In the genomic region with DNA sequence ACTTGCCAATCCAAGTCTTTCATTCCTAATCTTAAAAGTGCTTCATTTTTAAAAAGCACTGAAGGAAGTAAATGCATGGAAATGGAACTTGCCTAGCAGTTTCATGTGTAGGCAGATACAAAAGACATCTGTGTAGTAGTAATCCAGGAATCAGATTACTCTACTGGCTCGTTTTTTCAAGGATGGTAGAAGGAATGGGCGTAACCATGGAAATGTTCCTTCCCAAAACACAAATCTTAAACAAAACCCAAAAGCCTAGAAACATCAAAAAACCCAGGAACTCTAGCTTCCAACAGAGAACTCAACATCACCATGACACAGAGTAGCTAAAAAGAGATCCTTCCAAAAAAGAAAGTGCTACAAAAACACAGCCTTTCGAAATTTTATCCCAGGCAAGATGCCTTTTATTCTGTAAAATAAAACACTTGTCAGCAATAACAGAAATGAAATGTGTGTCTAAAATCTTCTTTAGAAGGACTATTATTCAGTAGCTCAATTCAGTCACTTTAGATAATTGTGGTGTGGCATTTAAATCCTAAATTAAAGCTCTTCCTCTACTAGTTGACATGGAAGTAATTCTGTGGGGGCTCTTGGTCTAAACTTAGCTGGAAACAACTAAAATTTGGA, we compare ENCODE assay signal across 13 cellular contexts.
DNase-seq lines count a peak whose midpoint lies in the region; ATAC-seq and TF ChIP-seq lines count a peak whose summit lies in the region.
"Had no signal": no experiment of that assay in that cellular context is flagged by ENCODE, and none has a peak within 500 bp of the region (broad histone marks: within the 10 kb centered on the region; RNA-seq: fewer than 3 reads in every experiment).

No MANE protein-coding gene starts in this region.

- peak overlapping the region; percentile 3 for H3K27ac ChIP-seq in A673 (ENCODE audit: low read depth, low read length, poor library complexity, severe bottlenecking)
- H3K27ac ChIP-seq in HUES64 (ENCODE audit: low read depth, low read length) = peak overlapping the region; percentile 65; the same call in 1 of the 2 replicates
- peak overlapping the region; percentile 74 for H3K27ac ChIP-seq in ectodermal cell (ENCODE audit: insufficient read depth, low read depth, low read length, poor library complexity, severe bottlenecking)
- no peak overlapping the region for H3K27ac ChIP-seq in prostate gland
- H3K27ac ChIP-seq: cardiac muscle cell, pancreas had no signal

- ATAC-seq in natural killer cell treated with Interleukin-12 subunit alpha and Interleukin-12 subunit beta and Interleukin-15 and Interleukin-18, amount 100 ng/mL, for 72 hours = no peak

- POLR2A ChIA-PET in A673 (lab: Charles Lee; ENCODE audit: low non-redundant PET) = interaction anchor here (0.5 kb wide), 1 partner anchor 11 kb away, joined by 16 read pairs; no protein-coding TSS in a partner anchor

- no peaks in the 10 kb centered on the region for H3K36me3 Mint-ChIP-seq in mesothelial cell of epicardium
- no peaks in the 10 kb centered on the region for H3K36me3 Mint-ChIP-seq in natural killer cell treated with Interleukin-12 subunit alpha and Interleukin-12 subunit beta and Interleukin-15 and Interleukin-18, amount 100 ng/mL, for 72 hours
- H3K36me3 Mint-ChIP-seq: CD4-positive, CD25-positive, alpha-beta regulatory T cell had no signal

- H3K9me3 Mint-ChIP-seq in mesothelial cell of epicardium = no peaks in the 10 kb centered on the region
- no peaks in the 10 kb centered on the region for H3K9me3 Mint-ChIP-seq in natural killer cell treated with Interleukin-12 subunit alpha and Interleukin-12 subunit beta and Interleukin-15 and Interleukin-18, amount 100 ng/mL, for 72 hours
- H3K9me3 Mint-ChIP-seq: CD4-positive, CD25-positive, alpha-beta regulatory T cell had no signal

- intact Hi-C loops in A673 (cut with micrococcal nuclease; ENCODE audit: unreplicated experiment) = no loop called here
- intact Hi-C loops in prostate gland (cut with DNase I) = loop anchor here (10.0 kb wide), 1 partner anchor 712 kb away; no protein-coding TSS in a partner anchor

- no TSS peak for BruUV-seq in A673 (replicated peaks; lab: Mats Ljungman, UMichigan)

- H3K4me3 ChIP-seq in A673 (ENCODE audit: low read depth, low read length, poor library complexity, severe bottlenecking) (no peak overlapping the region), HUES64 (ENCODE audit: low read length) (no peak overlapping the region), ectodermal cell (ENCODE audit: insufficient read depth, low read depth, low read length) (no peak overlapping the region), prostate gland (no peak overlapping the region)
- H3K4me3 ChIP-seq: cardiac muscle cell, pancreas had no signal

- H3K36me3 ChIP-seq in A673 (ENCODE audit: insufficient read depth, low read length, poor library complexity, severe bottlenecking) (no peaks in the 10 kb centered on the region), HUES64 (ENCODE audit: insufficient read depth, low read length) (no peaks in the 10 kb centered on the region), ectodermal cell (ENCODE audit: control insufficient read depth, insufficient read depth, low read length) (no peaks in the 10 kb centered on the region), prostate gland (no peaks in the 10 kb centered on the region)
- H3K36me3 ChIP-seq: cardiac muscle cell, pancreas had no signal

- no peaks in the 10 kb centered on the region for H3K9me3 ChIP-seq in A673 (ENCODE audit: low read depth, low read length, poor library complexity, severe bottlenecking)
- no peaks in the 10 kb centered on the region for H3K9me3 ChIP-seq in HUES64 (ENCODE audit: insufficient read depth, low read depth, low read length)
- H3K9me3 ChIP-seq in ectodermal cell (ENCODE audit: control insufficient read depth, low read length) = no peaks in the 10 kb centered on the region
- no peaks in the 10 kb centered on the region for H3K9me3 ChIP-seq in prostate gland
- H3K9me3 ChIP-seq: pancreas had no signal

- H3K4me1 Mint-ChIP-seq in mesothelial cell of epicardium = peaks cover 25% of the 10 kb centered on the region
- H3K4me1 Mint-ChIP-seq in natural killer cell treated with Interleukin-12 subunit alpha and Interleukin-12 subunit beta and Interleukin-15 and Interleukin-18, amount 100 ng/mL, for 72 hours (ENCODE audit: low read depth in 2 of 2) = no peaks in the 10 kb centered on the region

- H3K4me1 ChIP-seq in A673 (ENCODE audit: insufficient read depth, low read length, poor library complexity, severe bottlenecking) = peaks cover 17% of the 10 kb centered on the region
- H3K4me1 ChIP-seq in HUES64 (ENCODE audit: insufficient read depth, low read length) = peaks cover 22% of the 10 kb centered on the region
- H3K4me1 ChIP-seq in ectodermal cell (ENCODE audit: control insufficient read depth, insufficient read depth, low read length) = peaks cover 15% of the 10 kb centered on the region
- H3K4me1 ChIP-seq in prostate gland (replicated peaks) = peaks cover 4% of the 10 kb centered on the region
- H3K4me1 ChIP-seq: pancreas had no signal

- WGBS in HUES64 = 82% methylated on average over 3 of the region's 3 CpGs
- WGBS in ectodermal cell, 2 experiments = 51 to 65% methylated on average over 2 to 3 of the region's 3 CpGs
- 37% methylated on average over 3 of the region's 3 CpGs for WGBS in prostate gland

- H3K27me3 ChIP-seq in A673 (replicated peaks; ENCODE audit: insufficient read depth, low read depth, low read length, poor library complexity) = no peaks in the 10 kb centered on the region
- H3K27me3 ChIP-seq in HUES64 (ENCODE audit: insufficient read depth, low read length) = no peaks in the 10 kb centered on the region
- no peaks in the 10 kb centered on the region for H3K27me3 ChIP-seq in ectodermal cell (ENCODE audit: control insufficient read depth, insufficient read depth, low read length, poor library complexity, severe bottlenecking)
- H3K27me3 ChIP-seq in prostate gland (replicated peaks; ENCODE audit: insufficient read depth) = no peaks in the 10 kb centered on the region
- H3K27me3 ChIP-seq: cardiac muscle cell, pancreas had no signal

- no peak overlapping the region for H3K4me3 Mint-ChIP-seq in mesothelial cell of epicardium
- H3K4me3 Mint-ChIP-seq in natural killer cell treated with Interleukin-12 subunit alpha and Interleukin-12 subunit beta and Interleukin-15 and Interleukin-18, amount 100 ng/mL, for 72 hours = no peak overlapping the region
- H3K4me3 Mint-ChIP-seq: CD4-positive, CD25-positive, alpha-beta regulatory T cell had no signal

- no peaks in the 10 kb centered on the region for H3K27me3 Mint-ChIP-seq in mesothelial cell of epicardium (ENCODE audit: low read depth)
- no peaks in the 10 kb centered on the region for H3K27me3 Mint-ChIP-seq in natural killer cell treated with Interleukin-12 subunit alpha and Interleukin-12 subunit beta and Interleukin-15 and Interleukin-18, amount 100 ng/mL, for 72 hours
- H3K27me3 Mint-ChIP-seq: CD4-positive, CD25-positive, alpha-beta regulatory T cell had no signal

- no peak for TF ChIP-seq POLR2A in prostate gland (IDR thresholded peaks at IDR 0.05)

- H3K27ac Mint-ChIP-seq in mesothelial cell of epicardium = peak overlapping the region; percentile 70
- no peak overlapping the region for H3K27ac Mint-ChIP-seq in natural killer cell treated with Interleukin-12 subunit alpha and Interleukin-12 subunit beta and Interleukin-15 and Interleukin-18, amount 100 ng/mL, for 72 hours
- H3K27ac Mint-ChIP-seq: CD4-positive, CD25-positive, alpha-beta regulatory T cell had no signal

- DNase-seq in A673 (ENCODE audit: low spot score) = peak; percentile 21
- no peak for DNase-seq in mesothelial cell of epicardium (ENCODE audit: low spot score in 2 of 2, unreplicated experiment in 2 of 2)
- DNase-seq in SKM-1 (lab: John Stamatoyannopoulos, UW; ENCODE audit: unreplicated experiment) = no peak
- DNase-seq in prostate gland (ENCODE audit: low spot score) = no peak
- no peak for DNase-seq in natural killer cell treated with Interleukin-12 subunit alpha and Interleukin-12 subunit beta and Interleukin-15 and Interleukin-18, amount 100 ng/mL, for 72 hours (ENCODE audit: low spot score)
- DNase-seq in activated CD4-positive, alpha-beta T cell treated with anti-CD3 and anti-CD28 coated beads, Interleukin-2, amount 50 U/mL, for 48 hours = no peak
- DNase-seq: CD4-positive, CD25-positive, alpha-beta regulatory T cell; KG1; NCI-H774; pancreas had no signal

- CTCF ChIA-PET in A673 (lab: Charles Lee) = interaction anchor here (1.4 kb wide), 1 partner anchor 148 kb away, joined by 4 read pairs; the partner anchor contains the start of gene FAM50B

- TF ChIP-seq CTCF in A673 (conservative IDR thresholded peaks at IDR 0.05; ENCODE audit: low read depth, low read length) (no peak), mesothelial cell of epicardium (IDR thresholded peaks at IDR 0.05; ENCODE audit: unreplicated experiment) (no peak), prostate gland (IDR thresholded peaks at IDR 0.05) (no peak)

- H3K9ac ChIP-seq in HUES64 (ENCODE audit: low read depth, low read length) = no peak overlapping the region

Comparison
In these comparisons a context has a peak if more than half of its experiments do, and no peak if none do; other contexts are left out.
1. H3K27ac ChIP-seq: peak in A673 (single experiment), HUES64 (single experiment) and ectodermal cell (single experiment); none in prostate gland (0 of 2).